In genomic region chr5:147483961-147484707, GRCh38 we compare ENCODE assay signal across 8 cellular contexts. TPM values are rescaled to one million over a fixed set of nuclear protein-coding genes. Genes with fewer than 3 reads are reported as not detected.
DNase-seq lines count a peak whose midpoint lies in the region; ATAC-seq, FAIRE-seq and TF ChIP-seq lines count a peak whose summit lies in the region.

No MANE protein-coding gene starts in this region.

- H3K79me2 ChIP-seq in astrocyte (ENCODE audit: insufficient read depth, low read length), result peaks cover 78% of the 10 kb centered on the region

- intact Hi-C loops in A673 (cut with micrococcal nuclease; ENCODE audit: unreplicated experiment), result no loop called here

- H3K4me3 ChIP-seq in A673 (ENCODE audit: low read depth, low read length, poor library complexity, severe bottlenecking) (no peak overlapping the region), astrocyte (ENCODE audit: insufficient read depth, low read depth, low read length) (no peak overlapping the region), upper lobe of left lung (no peak overlapping the region)

- no peaks in the 10 kb centered on the region for H3K36me3 Mint-ChIP-seq in astrocyte (ENCODE audit: low read depth, unreplicated experiment)

- H3K9me3 ChIP-seq in A673 (ENCODE audit: low read depth, low read length, poor library complexity, severe bottlenecking), result no peaks in the 10 kb centered on the region
- no peaks in the 10 kb centered on the region for H3K9me3 ChIP-seq in astrocyte (ENCODE audit: insufficient read depth, low read depth, low read length)
- no peaks in the 10 kb centered on the region for H3K9me3 ChIP-seq in upper lobe of left lung

- POLR2A ChIA-PET in A673 (lab: Charles Lee; ENCODE audit: low non-redundant PET), result no interaction called here

- H3K4me1 Mint-ChIP-seq in astrocyte (ENCODE audit: low read depth, unreplicated experiment), result peaks cover 45% of the 10 kb centered on the region

- H3K4me1 ChIP-seq in A673 (ENCODE audit: insufficient read depth, low read length, poor library complexity, severe bottlenecking) (peaks cover 28% of the 10 kb centered on the region), astrocyte (ENCODE audit: insufficient read depth, low read length) (peaks cover 59% of the 10 kb centered on the region), upper lobe of left lung (peaks cover 16 to 37% (median 27%) of the 10 kb centered on the region in 4 donors)

- DNase-seq in A673 (ENCODE audit: low spot score) (peak; percentile 76), NCI-H1105 treated with DMSO at 0.1 percent for 48 hours (lab: John Stamatoyannopoulos, UW) (peak; percentile 76), astrocyte (ENCODE audit: low read depth) (peak; percentile 99), left kidney (ENCODE audit: low read depth, low spot score) (peak; percentile 87), upper lobe of left lung (no peak), SKM-1 (lab: John Stamatoyannopoulos, UW; ENCODE audit: unreplicated experiment) (no peak)

- TF ChIP-seq CTCF in A673 (conservative IDR thresholded peaks at IDR 0.05; ENCODE audit: low read depth, low read length) (no peak), astrocyte (IDR thresholded peaks at IDR 0.05; ENCODE audit: insufficient read depth, low read depth, low read length) (no peak), upper lobe of left lung (IDR thresholded peaks at IDR 0.05) (peak in 1 of 6 experiments; percentile 9)

- TF ChIP-seq POLR2A in upper lobe of left lung (IDR thresholded peaks at IDR 0.05), result no peak

- no peaks in the 10 kb centered on the region for H3K27me3 ChIP-seq in A673 (replicated peaks; ENCODE audit: insufficient read depth, low read depth, low read length, poor library complexity)
- no peaks in the 10 kb centered on the region for H3K27me3 ChIP-seq in astrocyte (ENCODE audit: insufficient read depth, low read length)
- no peaks in the 10 kb centered on the region for H3K27me3 ChIP-seq in upper lobe of left lung

- CTCF ChIA-PET in A673 (lab: Charles Lee), result no interaction called here

- peak; percentile 96 for FAIRE-seq in astrocyte (lab: Jason Lieb, UNC)

- no peaks in the 10 kb centered on the region for H3K36me3 ChIP-seq in A673 (ENCODE audit: insufficient read depth, low read length, poor library complexity, severe bottlenecking)
- H3K36me3 ChIP-seq in astrocyte (ENCODE audit: insufficient read depth, low read length), result no peaks in the 10 kb centered on the region
- no peaks in the 10 kb centered on the region for H3K36me3 ChIP-seq in upper lobe of left lung

- peak overlapping the region; percentile 43 for H3K4me2 ChIP-seq in astrocyte (ENCODE audit: low read length)

- 20 to 27% methylated on average over 5 of the region's 5 CpGs for WGBS in upper lobe of left lung, 2 donors

- peak overlapping the region; percentile 88 for H3K27ac Mint-ChIP-seq in astrocyte (ENCODE audit: unreplicated experiment)

- peaks cover 1% of the 10 kb centered on the region for H4K20me1 ChIP-seq in astrocyte (ENCODE audit: insufficient read depth, low read length)

- H3K27me3 Mint-ChIP-seq in astrocyte (ENCODE audit: low read depth, unreplicated experiment), result no peaks in the 10 kb centered on the region

- peak; percentile 83 to 85 for ATAC-seq in upper lobe of left lung (ENCODE audit: low FRiP score in 2 of 2)
- ATAC-seq in GM19328 (IDR thresholded peaks at IDR 0.05; ENCODE audit: unreplicated experiment), result no peak
- no peak for ATAC-seq in HG03159 (IDR thresholded peaks at IDR 0.05; ENCODE audit: unreplicated experiment)

- H3K27ac ChIP-seq in A673 (ENCODE audit: low read depth, low read length, poor library complexity, severe bottlenecking), result peak overlapping the region; percentile 21
- peak overlapping the region; percentile 96 for H3K27ac ChIP-seq in astrocyte (ENCODE audit: low read depth, low read length)
- H3K27ac ChIP-seq in upper lobe of left lung, result peak overlapping the region; percentile 34 to 74 (median 47)

- no peaks in the 10 kb centered on the region for H3K9me3 Mint-ChIP-seq in astrocyte (ENCODE audit: unreplicated experiment)

- H3K9ac ChIP-seq in astrocyte (ENCODE audit: low read length), result peak overlapping the region; percentile 85

- TF ChIP-seq EP300 in upper lobe of left lung (IDR thresholded peaks at IDR 0.05), result peak in 1 of 4 donors; percentile 44

- H3K4me3 Mint-ChIP-seq in astrocyte (ENCODE audit: unreplicated experiment), result no peak overlapping the region

- H2AFZ ChIP-seq in astrocyte (ENCODE audit: low read depth, low read length), result no peak overlapping the region

- no TSS peak for BruUV-seq in A673 (replicated peaks; lab: Mats Ljungman, UMichigan)

RNA-seq across cellular contexts. Expression of gene DPYSL3, which starts 25.7 kb away (rescaled TPM):
- total RNA-seq in A673 (2021) (24.8 and 35.3 TPM in 2 replicates), astrocyte (197 and 198 TPM in 2 replicates), upper lobe of left lung (10 to 100 TPM; 24.4 to 85.1 (median 40.6) TPM)

Comparison
In these comparisons a context has a peak if more than half of its experiments do, and no peak if none do; other contexts are left out.
1. DNase-seq: peak in A673 (single experiment), NCI-H1105 treated with DMSO at 0.1 percent for 48 hours (single experiment), astrocyte (single experiment) and left kidney (single experiment); none in upper lobe of left lung (0 of 2) and SKM-1 (single experiment).
2. H3K27ac ChIP-seq: peak in every context shown above with its lines; median percentile 96 in astrocyte; 47 in upper lobe of left lung; 21 in A673.
3. ATAC-seq: peak in upper lobe of left lung (2 of 2); none in GM19328 (single experiment) and HG03159 (single experiment).